Comparison of ENCODE assay signal across 2 cellular contexts in the genomic region with DNA sequence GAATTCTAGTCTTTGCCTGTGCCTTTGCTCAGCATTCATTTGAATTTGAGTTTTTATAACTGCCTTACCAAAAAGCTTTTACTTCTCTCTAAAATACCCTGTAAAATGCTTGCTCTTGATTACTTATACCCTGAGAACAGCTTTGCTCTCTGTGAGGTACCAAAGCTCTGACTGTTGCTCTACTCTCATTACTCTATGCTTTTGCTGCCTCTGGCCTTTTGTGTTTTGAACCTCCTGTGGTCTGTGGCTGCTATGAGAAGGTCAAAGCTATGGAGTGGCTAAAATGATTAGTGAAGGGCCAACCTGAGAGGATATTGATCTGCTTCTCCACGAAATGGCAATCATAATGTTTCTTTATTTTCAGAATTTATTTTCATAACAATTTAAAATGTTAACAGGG.
TF ChIP-seq lines count a peak whose summit lies in the region.

No MANE protein-coding gene starts in this region.

TF ChIP-seq in GM23338, 12 proteins besides CTCF, POLR2A, EP300 and RAD21 (continued from another document):
- TF ChIP-seq, protein P1, sequence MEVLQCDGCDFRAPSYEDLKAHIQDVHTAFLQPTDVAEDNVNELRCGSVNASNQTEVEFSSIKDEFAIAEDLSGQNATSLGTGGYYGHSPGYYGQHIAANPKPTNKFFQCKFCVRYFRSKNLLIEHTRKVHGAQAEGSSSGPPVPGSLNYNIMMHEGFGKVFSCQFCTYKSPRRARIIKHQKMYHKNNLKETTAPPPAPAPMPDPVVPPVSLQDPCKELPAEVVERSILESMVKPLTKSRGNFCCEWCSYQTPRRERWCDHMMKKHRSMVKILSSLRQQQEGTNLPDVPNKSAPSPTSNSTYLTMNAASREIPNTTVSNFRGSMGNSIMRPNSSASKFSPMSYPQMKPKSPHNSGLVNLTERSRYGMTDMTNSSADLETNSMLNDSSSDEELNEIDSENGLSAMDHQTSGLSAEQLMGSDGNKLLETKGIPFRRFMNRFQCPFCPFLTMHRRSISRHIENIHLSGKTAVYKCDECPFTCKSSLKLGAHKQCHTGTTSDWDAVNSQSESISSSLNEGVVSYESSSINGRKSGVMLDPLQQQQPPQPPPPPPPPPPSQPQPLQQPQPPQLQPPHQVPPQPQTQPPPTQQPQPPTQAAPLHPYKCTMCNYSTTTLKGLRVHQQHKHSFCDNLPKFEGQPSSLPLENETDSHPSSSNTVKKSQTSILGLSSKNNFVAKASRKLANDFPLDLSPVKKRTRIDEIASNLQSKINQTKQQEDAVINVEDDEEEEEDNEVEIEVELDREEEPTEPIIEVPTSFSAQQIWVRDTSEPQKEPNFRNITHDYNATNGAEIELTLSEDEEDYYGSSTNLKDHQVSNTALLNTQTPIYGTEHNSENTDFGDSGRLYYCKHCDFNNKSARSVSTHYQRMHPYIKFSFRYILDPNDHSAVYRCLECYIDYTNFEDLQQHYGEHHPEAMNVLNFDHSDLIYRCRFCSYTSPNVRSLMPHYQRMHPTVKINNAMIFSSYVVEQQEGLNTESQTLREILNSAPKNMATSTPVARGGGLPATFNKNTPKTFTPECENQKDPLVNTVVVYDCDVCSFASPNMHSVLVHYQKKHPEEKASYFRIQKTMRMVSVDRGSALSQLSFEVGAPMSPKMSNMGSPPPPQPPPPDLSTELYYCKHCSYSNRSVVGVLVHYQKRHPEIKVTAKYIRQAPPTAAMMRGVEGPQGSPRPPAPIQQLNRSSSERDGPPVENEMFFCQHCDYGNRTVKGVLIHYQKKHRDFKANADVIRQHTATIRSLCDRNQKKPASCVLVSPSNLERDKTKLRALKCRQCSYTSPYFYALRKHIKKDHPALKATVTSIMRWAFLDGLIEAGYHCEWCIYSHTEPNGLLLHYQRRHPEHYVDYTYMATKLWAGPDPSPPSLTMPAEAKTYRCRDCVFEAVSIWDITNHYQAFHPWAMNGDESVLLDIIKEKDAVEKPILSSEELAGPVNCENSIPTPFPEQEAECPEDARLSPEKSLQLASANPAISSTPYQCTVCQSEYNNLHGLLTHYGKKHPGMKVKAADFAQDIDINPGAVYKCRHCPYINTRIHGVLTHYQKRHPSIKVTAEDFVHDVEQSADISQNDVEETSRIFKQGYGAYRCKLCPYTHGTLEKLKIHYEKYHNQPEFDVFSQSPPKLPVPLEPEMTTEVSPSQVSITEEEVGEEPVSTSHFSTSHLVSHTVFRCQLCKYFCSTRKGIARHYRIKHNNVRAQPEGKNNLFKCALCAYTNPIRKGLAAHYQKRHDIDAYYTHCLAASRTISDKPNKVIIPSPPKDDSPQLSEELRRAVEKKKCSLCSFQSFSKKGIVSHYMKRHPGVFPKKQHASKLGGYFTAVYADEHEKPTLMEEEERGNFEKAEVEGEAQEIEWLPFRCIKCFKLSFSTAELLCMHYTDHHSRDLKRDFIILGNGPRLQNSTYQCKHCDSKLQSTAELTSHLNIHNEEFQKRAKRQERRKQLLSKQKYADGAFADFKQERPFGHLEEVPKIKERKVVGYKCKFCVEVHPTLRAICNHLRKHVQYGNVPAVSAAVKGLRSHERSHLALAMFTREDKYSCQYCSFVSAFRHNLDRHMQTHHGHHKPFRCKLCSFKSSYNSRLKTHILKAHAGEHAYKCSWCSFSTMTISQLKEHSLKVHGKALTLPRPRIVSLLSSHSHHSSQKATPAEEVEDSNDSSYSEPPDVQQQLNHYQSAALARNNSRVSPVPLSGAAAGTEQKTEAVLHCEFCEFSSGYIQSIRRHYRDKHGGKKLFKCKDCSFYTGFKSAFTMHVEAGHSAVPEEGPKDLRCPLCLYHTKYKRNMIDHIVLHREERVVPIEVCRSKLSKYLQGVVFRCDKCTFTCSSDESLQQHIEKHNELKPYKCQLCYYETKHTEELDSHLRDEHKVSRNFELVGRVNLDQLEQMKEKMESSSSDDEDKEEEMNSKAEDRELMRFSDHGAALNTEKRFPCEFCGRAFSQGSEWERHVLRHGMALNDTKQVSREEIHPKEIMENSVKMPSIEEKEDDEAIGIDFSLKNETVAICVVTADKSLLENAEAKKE (CRISPR knock-in tag; IDR thresholded peaks at IDR 0.05): no peak
- TF ChIP-seq NANOG (IDR thresholded peaks at IDR 0.05; ENCODE audit: borderline replicate concordance): no peak
- no peak for TF ChIP-seq JUNB (IDR thresholded peaks at IDR 0.05; ENCODE audit: unreplicated experiment)
- TF ChIP-seq ZNF114 (CRISPR knock-in tag; IDR thresholded peaks at IDR 0.05): no peak
- no peak for TF ChIP-seq STAT1 (IDR thresholded peaks at IDR 0.05; ENCODE audit: unreplicated experiment)
- TF ChIP-seq EZH2 (IDR thresholded peaks at IDR 0.05; ENCODE audit: low read depth, unreplicated experiment): no peak
- TF ChIP-seq, protein P2, sequence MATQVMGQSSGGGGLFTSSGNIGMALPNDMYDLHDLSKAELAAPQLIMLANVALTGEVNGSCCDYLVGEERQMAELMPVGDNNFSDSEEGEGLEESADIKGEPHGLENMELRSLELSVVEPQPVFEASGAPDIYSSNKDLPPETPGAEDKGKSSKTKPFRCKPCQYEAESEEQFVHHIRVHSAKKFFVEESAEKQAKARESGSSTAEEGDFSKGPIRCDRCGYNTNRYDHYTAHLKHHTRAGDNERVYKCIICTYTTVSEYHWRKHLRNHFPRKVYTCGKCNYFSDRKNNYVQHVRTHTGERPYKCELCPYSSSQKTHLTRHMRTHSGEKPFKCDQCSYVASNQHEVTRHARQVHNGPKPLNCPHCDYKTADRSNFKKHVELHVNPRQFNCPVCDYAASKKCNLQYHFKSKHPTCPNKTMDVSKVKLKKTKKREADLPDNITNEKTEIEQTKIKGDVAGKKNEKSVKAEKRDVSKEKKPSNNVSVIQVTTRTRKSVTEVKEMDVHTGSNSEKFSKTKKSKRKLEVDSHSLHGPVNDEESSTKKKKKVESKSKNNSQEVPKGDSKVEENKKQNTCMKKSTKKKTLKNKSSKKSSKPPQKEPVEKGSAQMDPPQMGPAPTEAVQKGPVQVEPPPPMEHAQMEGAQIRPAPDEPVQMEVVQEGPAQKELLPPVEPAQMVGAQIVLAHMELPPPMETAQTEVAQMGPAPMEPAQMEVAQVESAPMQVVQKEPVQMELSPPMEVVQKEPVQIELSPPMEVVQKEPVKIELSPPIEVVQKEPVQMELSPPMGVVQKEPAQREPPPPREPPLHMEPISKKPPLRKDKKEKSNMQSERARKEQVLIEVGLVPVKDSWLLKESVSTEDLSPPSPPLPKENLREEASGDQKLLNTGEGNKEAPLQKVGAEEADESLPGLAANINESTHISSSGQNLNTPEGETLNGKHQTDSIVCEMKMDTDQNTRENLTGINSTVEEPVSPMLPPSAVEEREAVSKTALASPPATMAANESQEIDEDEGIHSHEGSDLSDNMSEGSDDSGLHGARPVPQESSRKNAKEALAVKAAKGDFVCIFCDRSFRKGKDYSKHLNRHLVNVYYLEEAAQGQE (IDR thresholded peaks at IDR 0.05; ENCODE audit: unreplicated experiment): no peak
- TF ChIP-seq ZNF331 (CRISPR knock-in tag; IDR thresholded peaks at IDR 0.05; ENCODE audit: low read depth): no peak
- no peak for TF ChIP-seq POLR2AphosphoS5 (IDR thresholded peaks at IDR 0.05; ENCODE audit: low read depth)

TF ChIP-seq in WTC11, 78 proteins besides CTCF, POLR2A, EP300 and RAD21 (continued from another document and continues in another):
- TF ChIP-seq, protein P3, sequence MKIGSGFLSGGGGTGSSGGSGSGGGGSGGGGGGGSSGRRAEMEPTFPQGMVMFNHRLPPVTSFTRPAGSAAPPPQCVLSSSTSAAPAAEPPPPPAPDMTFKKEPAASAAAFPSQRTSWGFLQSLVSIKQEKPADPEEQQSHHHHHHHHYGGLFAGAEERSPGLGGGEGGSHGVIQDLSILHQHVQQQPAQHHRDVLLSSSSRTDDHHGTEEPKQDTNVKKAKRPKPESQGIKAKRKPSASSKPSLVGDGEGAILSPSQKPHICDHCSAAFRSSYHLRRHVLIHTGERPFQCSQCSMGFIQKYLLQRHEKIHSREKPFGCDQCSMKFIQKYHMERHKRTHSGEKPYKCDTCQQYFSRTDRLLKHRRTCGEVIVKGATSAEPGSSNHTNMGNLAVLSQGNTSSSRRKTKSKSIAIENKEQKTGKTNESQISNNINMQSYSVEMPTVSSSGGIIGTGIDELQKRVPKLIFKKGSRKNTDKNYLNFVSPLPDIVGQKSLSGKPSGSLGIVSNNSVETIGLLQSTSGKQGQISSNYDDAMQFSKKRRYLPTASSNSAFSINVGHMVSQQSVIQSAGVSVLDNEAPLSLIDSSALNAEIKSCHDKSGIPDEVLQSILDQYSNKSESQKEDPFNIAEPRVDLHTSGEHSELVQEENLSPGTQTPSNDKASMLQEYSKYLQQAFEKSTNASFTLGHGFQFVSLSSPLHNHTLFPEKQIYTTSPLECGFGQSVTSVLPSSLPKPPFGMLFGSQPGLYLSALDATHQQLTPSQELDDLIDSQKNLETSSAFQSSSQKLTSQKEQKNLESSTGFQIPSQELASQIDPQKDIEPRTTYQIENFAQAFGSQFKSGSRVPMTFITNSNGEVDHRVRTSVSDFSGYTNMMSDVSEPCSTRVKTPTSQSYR (CRISPR knock-in tag; IDR thresholded peaks at IDR 0.05): no peak
- TF ChIP-seq, protein P4, sequence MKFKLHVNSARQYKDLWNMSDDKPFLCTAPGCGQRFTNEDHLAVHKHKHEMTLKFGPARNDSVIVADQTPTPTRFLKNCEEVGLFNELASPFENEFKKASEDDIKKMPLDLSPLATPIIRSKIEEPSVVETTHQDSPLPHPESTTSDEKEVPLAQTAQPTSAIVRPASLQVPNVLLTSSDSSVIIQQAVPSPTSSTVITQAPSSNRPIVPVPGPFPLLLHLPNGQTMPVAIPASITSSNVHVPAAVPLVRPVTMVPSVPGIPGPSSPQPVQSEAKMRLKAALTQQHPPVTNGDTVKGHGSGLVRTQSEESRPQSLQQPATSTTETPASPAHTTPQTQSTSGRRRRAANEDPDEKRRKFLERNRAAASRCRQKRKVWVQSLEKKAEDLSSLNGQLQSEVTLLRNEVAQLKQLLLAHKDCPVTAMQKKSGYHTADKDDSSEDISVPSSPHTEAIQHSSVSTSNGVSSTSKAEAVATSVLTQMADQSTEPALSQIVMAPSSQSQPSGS (CRISPR knock-in tag; IDR thresholded peaks at IDR 0.05; ENCODE audit: borderline replicate concordance, low read depth): no peak
- no peak for TF ChIP-seq JAZF1 (CRISPR knock-in tag; IDR thresholded peaks at IDR 0.05)
- TF ChIP-seq, protein P5, sequence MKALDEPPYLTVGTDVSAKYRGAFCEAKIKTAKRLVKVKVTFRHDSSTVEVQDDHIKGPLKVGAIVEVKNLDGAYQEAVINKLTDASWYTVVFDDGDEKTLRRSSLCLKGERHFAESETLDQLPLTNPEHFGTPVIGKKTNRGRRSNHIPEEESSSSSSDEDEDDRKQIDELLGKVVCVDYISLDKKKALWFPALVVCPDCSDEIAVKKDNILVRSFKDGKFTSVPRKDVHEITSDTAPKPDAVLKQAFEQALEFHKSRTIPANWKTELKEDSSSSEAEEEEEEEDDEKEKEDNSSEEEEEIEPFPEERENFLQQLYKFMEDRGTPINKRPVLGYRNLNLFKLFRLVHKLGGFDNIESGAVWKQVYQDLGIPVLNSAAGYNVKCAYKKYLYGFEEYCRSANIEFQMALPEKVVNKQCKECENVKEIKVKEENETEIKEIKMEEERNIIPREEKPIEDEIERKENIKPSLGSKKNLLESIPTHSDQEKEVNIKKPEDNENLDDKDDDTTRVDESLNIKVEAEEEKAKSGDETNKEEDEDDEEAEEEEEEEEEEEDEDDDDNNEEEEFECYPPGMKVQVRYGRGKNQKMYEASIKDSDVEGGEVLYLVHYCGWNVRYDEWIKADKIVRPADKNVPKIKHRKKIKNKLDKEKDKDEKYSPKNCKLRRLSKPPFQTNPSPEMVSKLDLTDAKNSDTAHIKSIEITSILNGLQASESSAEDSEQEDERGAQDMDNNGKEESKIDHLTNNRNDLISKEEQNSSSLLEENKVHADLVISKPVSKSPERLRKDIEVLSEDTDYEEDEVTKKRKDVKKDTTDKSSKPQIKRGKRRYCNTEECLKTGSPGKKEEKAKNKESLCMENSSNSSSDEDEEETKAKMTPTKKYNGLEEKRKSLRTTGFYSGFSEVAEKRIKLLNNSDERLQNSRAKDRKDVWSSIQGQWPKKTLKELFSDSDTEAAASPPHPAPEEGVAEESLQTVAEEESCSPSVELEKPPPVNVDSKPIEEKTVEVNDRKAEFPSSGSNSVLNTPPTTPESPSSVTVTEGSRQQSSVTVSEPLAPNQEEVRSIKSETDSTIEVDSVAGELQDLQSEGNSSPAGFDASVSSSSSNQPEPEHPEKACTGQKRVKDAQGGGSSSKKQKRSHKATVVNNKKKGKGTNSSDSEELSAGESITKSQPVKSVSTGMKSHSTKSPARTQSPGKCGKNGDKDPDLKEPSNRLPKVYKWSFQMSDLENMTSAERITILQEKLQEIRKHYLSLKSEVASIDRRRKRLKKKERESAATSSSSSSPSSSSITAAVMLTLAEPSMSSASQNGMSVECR (CRISPR knock-in tag; IDR thresholded peaks at IDR 0.05; ENCODE audit: borderline replicate concordance): no peak
- TF ChIP-seq, protein P6, sequence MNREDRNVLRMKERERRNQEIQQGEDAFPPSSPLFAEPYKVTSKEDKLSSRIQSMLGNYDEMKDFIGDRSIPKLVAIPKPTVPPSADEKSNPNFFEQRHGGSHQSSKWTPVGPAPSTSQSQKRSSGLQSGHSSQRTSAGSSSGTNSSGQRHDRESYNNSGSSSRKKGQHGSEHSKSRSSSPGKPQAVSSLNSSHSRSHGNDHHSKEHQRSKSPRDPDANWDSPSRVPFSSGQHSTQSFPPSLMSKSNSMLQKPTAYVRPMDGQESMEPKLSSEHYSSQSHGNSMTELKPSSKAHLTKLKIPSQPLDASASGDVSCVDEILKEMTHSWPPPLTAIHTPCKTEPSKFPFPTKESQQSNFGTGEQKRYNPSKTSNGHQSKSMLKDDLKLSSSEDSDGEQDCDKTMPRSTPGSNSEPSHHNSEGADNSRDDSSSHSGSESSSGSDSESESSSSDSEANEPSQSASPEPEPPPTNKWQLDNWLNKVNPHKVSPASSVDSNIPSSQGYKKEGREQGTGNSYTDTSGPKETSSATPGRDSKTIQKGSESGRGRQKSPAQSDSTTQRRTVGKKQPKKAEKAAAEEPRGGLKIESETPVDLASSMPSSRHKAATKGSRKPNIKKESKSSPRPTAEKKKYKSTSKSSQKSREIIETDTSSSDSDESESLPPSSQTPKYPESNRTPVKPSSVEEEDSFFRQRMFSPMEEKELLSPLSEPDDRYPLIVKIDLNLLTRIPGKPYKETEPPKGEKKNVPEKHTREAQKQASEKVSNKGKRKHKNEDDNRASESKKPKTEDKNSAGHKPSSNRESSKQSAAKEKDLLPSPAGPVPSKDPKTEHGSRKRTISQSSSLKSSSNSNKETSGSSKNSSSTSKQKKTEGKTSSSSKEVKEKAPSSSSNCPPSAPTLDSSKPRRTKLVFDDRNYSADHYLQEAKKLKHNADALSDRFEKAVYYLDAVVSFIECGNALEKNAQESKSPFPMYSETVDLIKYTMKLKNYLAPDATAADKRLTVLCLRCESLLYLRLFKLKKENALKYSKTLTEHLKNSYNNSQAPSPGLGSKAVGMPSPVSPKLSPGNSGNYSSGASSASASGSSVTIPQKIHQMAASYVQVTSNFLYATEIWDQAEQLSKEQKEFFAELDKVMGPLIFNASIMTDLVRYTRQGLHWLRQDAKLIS (CRISPR knock-in tag; IDR thresholded peaks at IDR 0.05; ENCODE audit: borderline replicate concordance): no peak
- no peak for TF ChIP-seq SMAD3 (CRISPR knock-in tag; IDR thresholded peaks at IDR 0.05; ENCODE audit: borderline replicate concordance)
- TF ChIP-seq MYBL2 (CRISPR knock-in tag; IDR thresholded peaks at IDR 0.05): no peak
- TF ChIP-seq, protein P7, sequence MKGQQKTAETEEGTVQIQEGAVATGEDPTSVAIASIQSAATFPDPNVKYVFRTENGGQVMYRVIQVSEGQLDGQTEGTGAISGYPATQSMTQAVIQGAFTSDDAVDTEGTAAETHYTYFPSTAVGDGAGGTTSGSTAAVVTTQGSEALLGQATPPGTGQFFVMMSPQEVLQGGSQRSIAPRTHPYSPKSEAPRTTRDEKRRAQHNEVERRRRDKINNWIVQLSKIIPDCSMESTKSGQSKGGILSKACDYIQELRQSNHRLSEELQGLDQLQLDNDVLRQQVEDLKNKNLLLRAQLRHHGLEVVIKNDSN (CRISPR knock-in tag; IDR thresholded peaks at IDR 0.05): no peak
- TF ChIP-seq EMX1 (CRISPR knock-in tag; IDR thresholded peaks at IDR 0.05): no peak
- no peak for TF ChIP-seq CREB1 (CRISPR knock-in tag; IDR thresholded peaks at IDR 0.05)
- no peak for TF ChIP-seq OVOL2 (CRISPR knock-in tag; IDR thresholded peaks at IDR 0.05; ENCODE audit: borderline replicate concordance)
- TF ChIP-seq SOX15 (CRISPR knock-in tag; IDR thresholded peaks at IDR 0.05): no peak
